8 cellular contexts compared by ENCODE assay signal in genomic region chr1:9822490-9822889, GRCh38. TPM values are rescaled to one million over a fixed set of nuclear protein-coding genes. Genes with fewer than 3 reads are reported as not detected.
DNase-seq lines count a peak whose midpoint lies in the region; ATAC-seq and TF ChIP-seq lines count a peak whose summit lies in the region.

No MANE protein-coding gene starts in this region.

- H3K4me1 ChIP-seq in ascending aorta (peaks cover 8 to 19% of the 10 kb centered on the region in 2 donors), liver (ENCODE audit: control insufficient read depth in 4 of 4, insufficient read depth in 4 of 4, low read length in 3 of 4) (peaks cover 10 to 23% (median 21%) of the 10 kb centered on the region in 4 donors), transverse colon (peaks cover 15 to 56% (median 33%) of the 10 kb centered on the region in 4 donors)

- 9% methylated on average over 8 of the region's 8 CpGs for WGBS in liver
- 3 to 4% methylated on average over 8 of the region's 8 CpGs for WGBS in transverse colon (ENCODE audit: low coverage in 1 of 2), 2 donors

- in situ Hi-C loops in transverse colon (cut with MboI; ENCODE audit: low pct_ligation_motif_present in 1 of 4, low pct_unique_long_range_greater_than_20kb in 1 of 4, low sequenced_read_pairs in 3 of 4): no loop called here

- H3K27me3 Mint-ChIP-seq in activated T-cell treated with anti-CD3 and anti-CD28 coated beads, Interleukin-2, amount 50 U/mL, for 72 hours (ENCODE audit: low read depth): peaks cover 22% of the 10 kb centered on the region

- no peak for TF ChIP-seq POLR2A in transverse colon (IDR thresholded peaks at IDR 0.05)

- H3K9ac ChIP-seq in liver (ENCODE audit: low read depth in 1 of 2, low read length in 2 of 2): peak overlapping the region in 1 of 2 donors; percentile 28

- TF ChIP-seq CTCF in ascending aorta (IDR thresholded peaks at IDR 0.05) (no peak), liver (IDR thresholded peaks at IDR 0.05; ENCODE audit: low read depth, low read length, missing input control) (no peak), transverse colon (IDR thresholded peaks at IDR 0.05) (no peak)

- H3K27ac Mint-ChIP-seq in activated T-cell treated with anti-CD3 and anti-CD28 coated beads, Interleukin-2, amount 50 U/mL, for 72 hours: peak overlapping the region; percentile 83

- H3K9me3 ChIP-seq in ascending aorta (no peaks in the 10 kb centered on the region), liver (ENCODE audit: control insufficient read depth in 4 of 4, low read length in 3 of 4) (no peaks in the 10 kb centered on the region), transverse colon (no peaks in the 10 kb centered on the region)

- peaks cover 3 to 4% of the 10 kb centered on the region in 2 donors for H3K36me3 Mint-ChIP-seq in activated T-cell treated with anti-CD3 and anti-CD28 coated beads, Interleukin-2, amount 50 U/mL, for 72 hours (ENCODE audit: insufficient read depth in 2 of 2)

- intact Hi-C loops in ascending aorta (cut with DNase I): loop anchor here (2.0 to 5.0 kb wide), 2 partner anchors 24 to 45 kb away; no protein-coding TSS in a partner anchor
- intact Hi-C loops in transverse colon (cut with DNase I; ENCODE audit: low total_unique reads): no loop called here

- DNase-seq in activated T-cell treated with anti-CD3 and anti-CD28 coated beads, Interleukin-2, amount 50 U/mL, for 72 hours: no peak
- DNase-seq in activated T-cell treated with anti-CD3 and anti-CD28 coated beads for 4 hours (no peak), ascending aorta (ENCODE audit: low spot score in 2 of 2) (no peak), transverse colon (no peak)
- DNase-seq in stimulated activated CD4-positive, alpha-beta T cell treated with anti-CD3 and anti-CD28 coated beads, Interleukin-4, amount 100 ng/mL, for 4 hours: no peak

- H3K4me3 ChIP-seq in ascending aorta: peak overlapping the region; percentile 89 to 96
- peak overlapping the region in 2 of 3 donors; percentile 74 to 96 for H3K4me3 ChIP-seq in liver (ENCODE audit: low read depth in 1 of 3, low read length in 3 of 3)
- peak overlapping the region; percentile 70 to 95 (median 82) for H3K4me3 ChIP-seq in transverse colon

- no peak for TF ChIP-seq EP300 in transverse colon (IDR thresholded peaks at IDR 0.05; ENCODE audit: low read depth)

- H3K9me3 Mint-ChIP-seq in activated T-cell treated with anti-CD3 and anti-CD28 coated beads, Interleukin-2, amount 50 U/mL, for 72 hours: no peaks in the 10 kb centered on the region

- peak overlapping the region; percentile 87 to 93 for H3K4me3 Mint-ChIP-seq in activated T-cell treated with anti-CD3 and anti-CD28 coated beads, Interleukin-2, amount 50 U/mL, for 72 hours

- H3K36me3 ChIP-seq in ascending aorta: no peaks in the 10 kb centered on the region
- no peaks in the 10 kb centered on the region for H3K36me3 ChIP-seq in liver (ENCODE audit: control insufficient read depth in 4 of 4, insufficient read depth in 3 of 4, low read depth in 1 of 4, low read length in 3 of 4)
- H3K36me3 ChIP-seq in transverse colon: no peaks in the 10 kb centered on the region

- H3K4me1 Mint-ChIP-seq in activated T-cell treated with anti-CD3 and anti-CD28 coated beads, Interleukin-2, amount 50 U/mL, for 72 hours (ENCODE audit: low read depth): peaks cover 46% of the 10 kb centered on the region

- H3K27me3 ChIP-seq in ascending aorta (no peaks in the 10 kb centered on the region), liver (ENCODE audit: control insufficient read depth in 4 of 4, insufficient read depth in 4 of 4, low read length in 3 of 4) (no peaks in the 10 kb centered on the region), transverse colon (no peaks in the 10 kb centered on the region)

- H3K27ac ChIP-seq in ascending aorta (no peak overlapping the region), liver (ENCODE audit: low read depth in 1 of 2, low read length in 2 of 2) (no peak overlapping the region), transverse colon (peak overlapping the region; percentile 93 to 96 (median 94))

- TF ChIP-seq RAD21 in liver (IDR thresholded peaks at IDR 0.05): no peak

- ATAC-seq in activated T-cell treated with anti-CD3 and anti-CD28 coated beads, Interleukin-2, amount 50 U/mL, for 72 hours (replicated peaks in 1 of 2): no peak
- ATAC-seq in GM18873 (IDR thresholded peaks at IDR 0.05; ENCODE audit: low FRiP score, unreplicated experiment): no peak
- no peak for ATAC-seq in HG03097 (IDR thresholded peaks at IDR 0.05; ENCODE audit: low FRiP score, unreplicated experiment)

TF ChIP-seq in liver, 16 proteins besides CTCF, POLR2A, EP300 and RAD21:
- TF ChIP-seq EGR1 (IDR thresholded peaks at IDR 0.05; ENCODE audit: low read depth in 2 of 2): no peak
- TF ChIP-seq MAX (IDR thresholded peaks at IDR 0.05): no peak
- TF ChIP-seq FOXA1 (IDR thresholded peaks at IDR 0.05): no peak
- TF ChIP-seq REST (IDR thresholded peaks at IDR 0.05): no peak
- no peak for TF ChIP-seq HNF4A (conservative IDR thresholded peaks at IDR 0.05)

RNA-seq across cellular contexts. Expression of gene CLSTN1, which starts 1.3 kb away (rescaled TPM):
- total RNA-seq in activated T-cell treated with anti-CD3 and anti-CD28 coated beads, Interleukin-2, amount 50 U/mL, for 72 hours: 10 to 100 TPM; 31.7 to 34.1 TPM
- total RNA-seq in ascending aorta: 84.6 TPM
- total RNA-seq in liver: 10 to 100 TPM in 1 of 2 donors, 1 to 10 TPM in 1; 8.0 to 13.4 TPM
- 1 to 10 TPM; 3.1 to 9.6 TPM for polyA plus RNA-seq in liver
- 100 to 1,000 TPM; 118 to 191 (median 143) TPM for total RNA-seq in transverse colon

Comparison
In these comparisons a context has a peak if more than half of its experiments do, and no peak if none do; other contexts are left out.
1. H3K27ac ChIP-seq: peak in transverse colon (4 of 4); none in ascending aorta (0 of 2) and liver (0 of 2).
2. Peak in every context shown above with its lines, with median percentiles within 50 percentile points of each other: H3K4me3 ChIP-seq.